Comparison of ENCODE assay signal across 23 cellular contexts in the genomic region with DNA sequence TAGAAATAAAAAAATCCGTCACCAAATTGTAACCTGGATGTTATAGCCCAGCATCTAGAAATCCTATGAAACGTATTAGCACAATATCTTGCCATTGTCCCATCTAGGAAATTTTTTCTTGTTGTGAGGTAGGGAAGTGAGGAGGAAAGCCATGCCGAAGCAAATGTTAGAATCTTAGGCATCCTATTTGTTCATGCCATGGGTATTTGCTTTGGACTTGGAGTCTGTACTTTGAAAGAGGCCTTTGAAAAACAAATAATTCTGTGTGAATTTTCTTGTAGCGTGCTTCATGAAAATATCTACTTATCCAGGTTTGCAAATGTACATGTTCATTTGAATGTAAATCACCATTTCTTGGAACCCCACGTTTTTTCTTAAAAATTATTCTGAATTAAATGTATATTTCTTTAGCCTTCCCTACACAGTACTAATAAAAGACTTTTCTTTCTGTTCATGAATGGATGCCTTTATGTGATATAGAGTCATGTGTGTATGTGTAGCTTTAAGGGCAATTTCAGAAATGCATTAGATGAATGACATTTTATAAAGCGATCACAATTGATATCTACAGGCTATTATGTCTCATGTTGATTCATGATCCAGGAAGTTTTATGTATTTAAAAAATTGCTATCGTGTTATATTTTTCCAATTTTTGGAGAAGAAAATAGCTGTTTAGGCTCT.
DNase-seq lines count a peak whose midpoint lies in the region; ATAC-seq and TF ChIP-seq lines count a peak whose summit lies in the region.
"Had no signal": no experiment of that assay in that cellular context is flagged by ENCODE, and none has a peak within 500 bp of the region (broad histone marks: within the 10 kb centered on the region; RNA-seq: fewer than 3 reads in every experiment).

No MANE protein-coding gene starts in this region.

- peaks cover 10% of the 10 kb centered on the region for H3K4me1 Mint-ChIP-seq in neural crest cell

- no peaks in the 10 kb centered on the region for H3K9me3 ChIP-seq in adrenal gland (replicated peaks in 1 of 3)
- H3K9me3 ChIP-seq: A549, MG63, SJSA1 had no signal

- H3K9me3 Mint-ChIP-seq in neural crest cell: no peaks in the 10 kb centered on the region
- H3K9me3 Mint-ChIP-seq: CD14-positive monocyte had no signal

- no peaks in the 10 kb centered on the region for H3K27me3 Mint-ChIP-seq in neural crest cell (ENCODE audit: low read depth)
- H3K27me3 Mint-ChIP-seq: B cell had no signal

- H3K36me3 ChIP-seq in adrenal gland (replicated peaks in 1 of 2): no peaks in the 10 kb centered on the region
- H3K36me3 ChIP-seq: MG63 had no signal

- H3K27me3 ChIP-seq in adrenal gland: no peaks in the 10 kb centered on the region
- H3K27me3 ChIP-seq: MG63, SJSA1 had no signal

- peak; percentile 38 for ATAC-seq in left lobe of liver
- ATAC-seq: A549 had no signal

- no peak overlapping the region for H3K4me3 Mint-ChIP-seq in neural crest cell
- H3K4me3 Mint-ChIP-seq: B cell, CD14-positive monocyte had no signal

- TF ChIP-seq POLR2A in adrenal gland (IDR thresholded peaks at IDR 0.05): no peak

- TF ChIP-seq CTCF in 22Rv1 (IDR thresholded peaks at IDR 0.05) (no peak), neural crest cell (conservative IDR thresholded peaks at IDR 0.05) (no peak), adrenal gland (IDR thresholded peaks at IDR 0.05) (no peak)

- H3K27ac ChIP-seq in 22Rv1: 0 out of 2 replicates have a peak overlapping the region, but pooled peaks have one; percentile 6
- no peak overlapping the region for H3K27ac ChIP-seq in adrenal gland
- H3K27ac ChIP-seq: A549, PC-9, SJSA1 had no signal

- 65 to 68% (median 67%) methylated on average over 7 of the region's 7 CpGs for WGBS in adrenal gland, 4 donors

- H3K27ac Mint-ChIP-seq in neural crest cell (ENCODE audit: unreplicated experiment): peak overlapping the region; percentile 5
- H3K27ac Mint-ChIP-seq: B cell had no signal

- no peaks in the 10 kb centered on the region for H3K36me3 Mint-ChIP-seq in neural crest cell (ENCODE audit: low read depth)

- intact Hi-C loops in adrenal gland (cut with DNase I): no loop called here

- no peaks in the 10 kb centered on the region for H3K4me1 ChIP-seq in adrenal gland (replicated peaks in 1 of 2)
- H3K4me1 ChIP-seq: A549, SJSA1 had no signal

- in situ Hi-C loops in SK-MEL-5 (cut with HindIII; ENCODE audit: low pct_unique_long_range_greater_than_20kb, low sequenced_read_pairs): no loop called here

- H3K4me3 ChIP-seq in adrenal gland: no peak overlapping the region
- H3K4me3 ChIP-seq: A549, MG63, PC-9, SJSA1 had no signal

- peak; percentile 87 for DNase-seq in SK-MEL-5 (ENCODE audit: low read depth, low spot score)
- no peak for DNase-seq in left lobe of liver (ENCODE audit: low spot score)
- DNase-seq in neural crest cell (ENCODE audit: low read depth, low spot score): no peak
- DNase-seq in SKM-1 (lab: John Stamatoyannopoulos, UW; ENCODE audit: unreplicated experiment): no peak
- DNase-seq in activated effector memory CD4-positive, alpha-beta T cell treated with anti-CD3 and anti-CD28 coated beads, Interleukin-2, amount 50 U/mL, for 16 hours: no peak
- no peak for DNase-seq in adrenal gland
- DNase-seq: DMS153; DND-41; HCEC 1CT; KBM-7; MG63; NCI-H2029; NCI-H446 treated with DMSO at 0.1 percent for 48 hours; NCI-H526; NCI-H82; NK-92 treated with Interleukin-12 subunit alpha and Interleukin-12 subunit beta, amount 100 ng/mL, for 24 hours; PC-9; Right ventricle myocardium superior had no signal
